15 cellular contexts compared by ENCODE assay signal in the genomic region with DNA sequence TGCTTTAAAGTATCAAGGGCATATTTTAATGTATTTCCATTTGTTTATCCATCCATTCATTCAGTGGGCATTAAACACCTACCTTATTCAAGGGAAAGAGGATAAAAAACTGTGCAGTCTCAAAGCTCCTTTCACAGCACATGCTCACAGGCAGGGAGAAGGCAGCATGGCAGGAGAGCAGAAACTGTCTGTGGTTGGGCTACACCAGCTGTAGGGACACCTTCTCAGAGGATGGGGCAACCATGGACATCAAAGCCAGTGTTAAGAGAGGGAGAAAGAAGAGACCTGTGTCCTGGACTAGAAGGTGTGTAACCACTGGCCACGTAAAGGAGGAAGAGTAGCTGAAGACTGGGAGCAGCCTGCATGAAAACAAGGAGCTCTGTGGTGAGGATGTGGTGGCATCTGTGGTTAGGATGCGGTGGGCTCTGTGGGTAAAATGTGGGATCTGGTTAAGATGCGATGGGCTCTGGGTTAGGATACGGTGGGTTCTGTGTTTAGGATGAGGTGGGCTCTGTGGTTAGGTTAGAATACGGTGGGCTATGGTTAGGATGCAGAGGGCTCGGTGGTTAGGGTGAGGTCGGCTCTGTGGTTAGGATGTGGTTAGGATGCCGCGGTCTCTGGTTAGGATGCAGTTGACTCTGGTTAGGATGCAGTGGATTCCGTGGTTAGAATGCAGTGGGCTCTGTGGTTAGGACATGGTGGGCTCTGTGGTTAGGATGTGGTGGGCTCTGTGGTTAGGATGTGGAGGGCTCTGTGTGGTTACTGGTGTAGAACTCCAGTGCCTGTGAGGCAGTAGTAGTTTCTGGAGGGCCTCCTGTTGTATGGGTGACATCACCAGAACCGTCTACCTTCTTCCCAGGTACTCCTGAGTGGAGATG.
DNase-seq lines count a peak whose midpoint lies in the region; ATAC-seq lines count a peak whose summit lies in the region.
"Had no signal": no experiment of that assay in that cellular context is flagged by ENCODE, and none has a peak within 500 bp of the region (broad histone marks: within the 10 kb centered on the region; RNA-seq: fewer than 3 reads in every experiment).

No MANE protein-coding gene starts in this region.

- peaks cover 37% of the 10 kb centered on the region for H3K4me1 Mint-ChIP-seq in activated naive CD4-positive, alpha-beta T cell treated with anti-CD3 and anti-CD28 coated beads, Interleukin-2, amount 10 ng/mL, durations not matched to agents 7 days and 5 days
- peaks cover 14 to 45% (median 32%) of the 10 kb centered on the region in 3 donors for H3K4me1 Mint-ChIP-seq in T-cell
- peaks cover 25 to 49% of the 10 kb centered on the region in 2 donors for H3K4me1 Mint-ChIP-seq in effector memory CD8-positive, alpha-beta T cell (ENCODE audit: low read depth in 2 of 2)
- H3K4me1 Mint-ChIP-seq in stimulated activated naive CD8-positive, alpha-beta T cell treated with anti-CD3 and anti-CD28 coated beads, Interleukin-15, Interleukin-2, amounts not matched to agents 100 ng/mL and 50 ng/mL, for 24 hours (ENCODE audit: low read depth): peaks cover 29% of the 10 kb centered on the region

- H3K4me3 Mint-ChIP-seq in activated naive CD4-positive, alpha-beta T cell treated with anti-CD3 and anti-CD28 coated beads, Interleukin-2, amount 10 ng/mL, durations not matched to agents 7 days and 5 days: peak overlapping the region; percentile 58
- peak overlapping the region in 1 of 3 donors; percentile 8 for H3K4me3 Mint-ChIP-seq in T-cell
- H3K4me3 Mint-ChIP-seq in effector memory CD8-positive, alpha-beta T cell: peak overlapping the region; percentile 56 to 66
- peak overlapping the region; percentile 43 for H3K4me3 Mint-ChIP-seq in stimulated activated naive CD8-positive, alpha-beta T cell treated with anti-CD3 and anti-CD28 coated beads, Interleukin-15, Interleukin-2, amounts not matched to agents 100 ng/mL and 50 ng/mL, for 24 hours

- H3K36me3 Mint-ChIP-seq in activated naive CD4-positive, alpha-beta T cell treated with anti-CD3 and anti-CD28 coated beads, Interleukin-2, amount 10 ng/mL, durations not matched to agents 7 days and 5 days: peaks cover 8% of the 10 kb centered on the region
- H3K36me3 Mint-ChIP-seq in T-cell: no peaks in the 10 kb centered on the region
- H3K36me3 Mint-ChIP-seq in effector memory CD8-positive, alpha-beta T cell (ENCODE audit: insufficient read depth): peaks cover 9% of the 10 kb centered on the region
- peaks cover 6% of the 10 kb centered on the region for H3K36me3 Mint-ChIP-seq in stimulated activated naive CD8-positive, alpha-beta T cell treated with anti-CD3 and anti-CD28 coated beads, Interleukin-15, Interleukin-2, amounts not matched to agents 100 ng/mL and 50 ng/mL, for 24 hours (ENCODE audit: low read depth)

- H3K27me3 Mint-ChIP-seq in activated naive CD4-positive, alpha-beta T cell treated with anti-CD3 and anti-CD28 coated beads, Interleukin-2, amount 10 ng/mL, durations not matched to agents 7 days and 5 days: peaks cover 80% of the 10 kb centered on the region
- peaks cover 40 to 44% of the 10 kb centered on the region in 2 donors for H3K27me3 Mint-ChIP-seq in T-cell
- peaks cover 51 to 61% of the 10 kb centered on the region in 2 donors for H3K27me3 Mint-ChIP-seq in effector memory CD8-positive, alpha-beta T cell
- H3K27me3 Mint-ChIP-seq in stimulated activated naive CD8-positive, alpha-beta T cell treated with anti-CD3 and anti-CD28 coated beads, Interleukin-15, Interleukin-2, amounts not matched to agents 100 ng/mL and 50 ng/mL, for 24 hours: peaks cover 91% of the 10 kb centered on the region

- POLR2A ChIA-PET in T-cell (lab: Charles Lee): no interaction called here

- CTCF ChIA-PET in activated naive CD4-positive, alpha-beta T cell treated with anti-CD3 and anti-CD28 coated beads, Interleukin-2, amount 10 ng/mL, durations not matched to agents 7 days and 5 days (lab: Charles Lee): no interaction called here
- CTCF ChIA-PET in T-cell (lab: Charles Lee): interaction anchor here in 1 of 2 donors (0.6 kb wide), 1 partner anchor 1093 kb away, joined by 3 read pairs; no protein-coding TSS in a partner anchor

- DNase-seq in activated naive CD4-positive, alpha-beta T cell treated with anti-CD3 and anti-CD28 coated beads, Interleukin-2, amount 10 ng/mL, durations not matched to agents 7 days and 5 days: no peak
- DNase-seq in activated naive CD4-positive, alpha-beta T cell (lab: John Stamatoyannopoulos, UW): no peak
- DNase-seq in T-cell (peak in 6 of 34 experiments; percentile 7 to 44 (median 16)), NCI-H748 treated with DMSO at 0.1 percent for 48 hours (lab: John Stamatoyannopoulos, UW) (no peak), GM19238 (ENCODE audit: insufficient read length, low spot score) (no peak)
- peak in 2 of 3 experiments; percentile 15 to 33 for DNase-seq in effector memory CD8-positive, alpha-beta T cell
- DNase-seq: aorta; left lung; NCI-H526 treated with DMSO at 0.1 percent for 48 hours; PC-9; stimulated activated CD4-positive, alpha-beta T cell treated with anti-CD3 and anti-CD28 coated beads, Interleukin-4, amount 100 ng/mL, for 24 hours; tibial artery had no signal

- peaks cover 15% of the 10 kb centered on the region for H3K9me3 Mint-ChIP-seq in activated naive CD4-positive, alpha-beta T cell treated with anti-CD3 and anti-CD28 coated beads, Interleukin-2, amount 10 ng/mL, durations not matched to agents 7 days and 5 days
- peaks cover 7 to 9% (median 8%) of the 10 kb centered on the region in 3 donors for H3K9me3 Mint-ChIP-seq in T-cell
- H3K9me3 Mint-ChIP-seq in effector memory CD8-positive, alpha-beta T cell: peaks cover 8 to 13% of the 10 kb centered on the region in 2 donors
- H3K9me3 Mint-ChIP-seq in stimulated activated naive CD8-positive, alpha-beta T cell treated with anti-CD3 and anti-CD28 coated beads, Interleukin-15, Interleukin-2, amounts not matched to agents 100 ng/mL and 50 ng/mL, for 24 hours: peaks cover 10% of the 10 kb centered on the region

- peak in 1 of 4 experiments; percentile 47 for ATAC-seq in T-cell (replicated peaks in 1 of 4)
- ATAC-seq in effector memory CD8-positive, alpha-beta T cell (replicated peaks): peak; percentile 48
- ATAC-seq in GM18907 (IDR thresholded peaks at IDR 0.05; ENCODE audit: unreplicated experiment): no peak
- ATAC-seq: HCT116, left lung had no signal

- peak overlapping the region; percentile 90 for H3K27ac Mint-ChIP-seq in activated naive CD4-positive, alpha-beta T cell treated with anti-CD3 and anti-CD28 coated beads, Interleukin-2, amount 10 ng/mL, durations not matched to agents 7 days and 5 days
- H3K27ac Mint-ChIP-seq in T-cell: peak overlapping the region; percentile 15 to 64
- peak overlapping the region; percentile 91 to 93 for H3K27ac Mint-ChIP-seq in effector memory CD8-positive, alpha-beta T cell
- peak overlapping the region; percentile 81 for H3K27ac Mint-ChIP-seq in stimulated activated naive CD8-positive, alpha-beta T cell treated with anti-CD3 and anti-CD28 coated beads, Interleukin-15, Interleukin-2, amounts not matched to agents 100 ng/mL and 50 ng/mL, for 24 hours

Comparison
In these comparisons a context has a peak if more than half of its experiments do, and no peak if none do; other contexts are left out.
1. DNase-seq: peak in effector memory CD8-positive, alpha-beta T cell (2 of 3); none in activated naive CD4-positive, alpha-beta T cell treated with anti-CD3 and anti-CD28 coated beads, Interleukin-2, amount 10 ng/mL, durations not matched to agents 7 days and 5 days (single experiment), activated naive CD4-positive, alpha-beta T cell (0 of 4), NCI-H748 treated with DMSO at 0.1 percent for 48 hours (single experiment) and GM19238 (single experiment).
2. H3K27ac Mint-ChIP-seq: peak in every context shown above with its lines; median percentile 92 in effector memory CD8-positive, alpha-beta T cell; 90 in activated naive CD4-positive, alpha-beta T cell treated with anti-CD3 and anti-CD28 coated beads, Interleukin-2, amount 10 ng/mL, durations not matched to agents 7 days and 5 days; 81 in stimulated activated naive CD8-positive, alpha-beta T cell treated with anti-CD3 and anti-CD28 coated beads, Interleukin-15, Interleukin-2, amounts not matched to agents 100 ng/mL and 50 ng/mL, for 24 hours; 40 in T-cell.